In the genomic region with DNA sequence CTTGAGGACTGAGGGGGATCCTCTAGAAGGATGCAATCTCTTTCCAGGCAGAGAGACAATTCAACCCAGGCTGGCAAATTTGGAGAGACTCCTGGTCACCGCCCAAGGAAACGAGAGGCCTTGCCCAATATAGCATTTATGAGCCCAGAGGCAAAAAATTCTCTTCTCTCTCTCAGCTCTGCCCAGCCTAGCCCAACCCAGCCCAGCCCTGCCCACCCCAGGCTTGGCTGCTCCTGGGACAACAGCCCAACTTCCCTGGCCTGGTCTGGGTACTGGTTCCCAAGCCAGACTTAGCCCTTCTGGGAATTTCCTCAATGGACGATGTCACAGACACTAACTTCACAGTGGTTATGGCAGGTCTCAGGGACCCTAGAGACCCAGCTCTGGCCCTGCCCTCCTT, we compare ENCODE assay signal across 21 cellular contexts.
"Had no signal": no experiment of that assay in that cellular context is flagged by ENCODE, and none has a peak within 500 bp of the region (broad histone marks: within the 10 kb centered on the region; RNA-seq: fewer than 3 reads in every experiment).

No MANE protein-coding gene starts in this region.

- H3K4me3 ChIP-seq: adrenal gland, body of pancreas, heart right ventricle, ovary, suprapubic skin, tibial nerve had no signal

- H3K27me3 ChIP-seq: adrenal gland, body of pancreas, heart right ventricle, ovary, tibial nerve had no signal

- DNase-seq: activated CD4-positive, alpha-beta T cell treated with anti-CD3 and anti-CD28 coated beads for 36 hours; activated CD4-positive, CD25-positive, alpha-beta regulatory T cell; activated CD8-positive, alpha-beta T cell treated with anti-CD3 and anti-CD28 coated beads, Interleukin-2, amount 10 ng/mL, durations not matched to agents 7 days and 5 days; activated effector memory CD4-positive, alpha-beta T cell treated with anti-CD3 and anti-CD28 coated beads, Interleukin-2, amount 50 U/mL, for 16 hours; activated naive CD4-positive, alpha-beta T cell treated with anti-CD3 and anti-CD28 coated beads for 36 hours; activated naive CD8-positive, alpha-beta T cell treated with anti-CD3 and anti-CD28 coated beads for 36 hours; activated T-cell treated with anti-CD3 and anti-CD28 coated beads, Interleukin-2, amount 50 U/mL, for 1 hour; aorta; dermis blood vessel endothelial cell; effector memory CD4-positive, alpha-beta T cell; erythroblast; heart right ventricle; left ventricle myocardium superior; stimulated activated naive CD4-positive, alpha-beta T cell had no signal

- H3K27ac ChIP-seq: adrenal gland, body of pancreas, foreskin keratinocyte, heart right ventricle, neutrophil, ovary, suprapubic skin, tibial nerve had no signal

- H3K9me3 ChIP-seq: adrenal gland, body of pancreas, heart right ventricle, neutrophil, ovary, suprapubic skin, tibial nerve had no signal

- ATAC-seq: activated CD4-positive, alpha-beta T cell treated with anti-CD3 and anti-CD28 coated beads for 36 hours; activated CD8-positive, alpha-beta T cell treated with anti-CD3 and anti-CD28 coated beads, Interleukin-2, amount 10 ng/mL, durations not matched to agents 7 days and 5 days; body of pancreas; left ventricle myocardium superior had no signal

- H3K36me3 ChIP-seq: adrenal gland, heart right ventricle, neutrophil, ovary, suprapubic skin, tibial nerve had no signal

- H3K4me1 ChIP-seq: adrenal gland, tibial nerve had no signal
